Comparison of ENCODE assay signal across 24 cellular contexts in genomic region chr16:937311-937710, GRCh38. TPM values are rescaled to one million over a fixed set of nuclear protein-coding genes. Genes with fewer than 3 reads are reported as not detected.
A peak's percentile ranks its signal among the peaks of the same experiment; 100 is the strongest.
DNase-seq lines count a peak whose midpoint lies in the region; ATAC-seq, FAIRE-seq and TF ChIP-seq lines count a peak whose summit lies in the region.
"Had no signal": no experiment of that assay in that cellular context is flagged by ENCODE, and none has a peak within 500 bp of the region (broad histone marks: within the 10 kb centered on the region; RNA-seq: fewer than 3 reads in every experiment).

No MANE protein-coding gene starts in this region.

- peaks cover 0 to 22% (median 18%) of the 10 kb centered on the region in 8 donors for H3K9me3 ChIP-seq in spleen
- H3K9me3 ChIP-seq: A549, Caco-2 had no signal

- H3K27ac Mint-ChIP-seq in activated naive CD4-positive, alpha-beta T cell treated with anti-CD3 and anti-CD28 coated beads, Interleukin-2, amount 50 U/mL, for 72 hours, result peak overlapping the region in 1 of 2 donors; percentile 14
- H3K27ac Mint-ChIP-seq in activated T-cell treated with anti-CD3 and anti-CD28 coated beads, Interleukin-2, amount 50 U/mL, for 72 hours, result no peak overlapping the region
- no peak overlapping the region for H3K27ac Mint-ChIP-seq in activated CD4-positive, alpha-beta memory T cell treated with anti-CD3 and anti-CD28 coated beads for 36 hours
- H3K27ac Mint-ChIP-seq: B cell; CD4-positive, alpha-beta T cell; CD8-positive, alpha-beta T cell had no signal

- no peaks in the 10 kb centered on the region for H3K27me3 Mint-ChIP-seq in activated T-cell treated with anti-CD3 and anti-CD28 coated beads, Interleukin-2, amount 50 U/mL, for 72 hours (ENCODE audit: low read depth)
- H3K27me3 Mint-ChIP-seq in activated CD4-positive, alpha-beta memory T cell treated with anti-CD3 and anti-CD28 coated beads for 36 hours, result no peaks in the 10 kb centered on the region
- H3K27me3 Mint-ChIP-seq: B cell; CD4-positive, alpha-beta T cell had no signal

- POLR2A ChIA-PET in HEK293T (lab: Yijun Ruan, JAX), result no interaction called here
- POLR2A ChIA-PET in activated CD4-positive, alpha-beta memory T cell treated with anti-CD3 and anti-CD28 coated beads for 36 hours (lab: Charles Lee), result no interaction called here

- peaks cover 2 to 5% of the 10 kb centered on the region in 2 donors for H3K9me3 Mint-ChIP-seq in activated naive CD4-positive, alpha-beta T cell treated with anti-CD3 and anti-CD28 coated beads, Interleukin-2, amount 50 U/mL, for 72 hours
- H3K9me3 Mint-ChIP-seq in activated T-cell treated with anti-CD3 and anti-CD28 coated beads, Interleukin-2, amount 50 U/mL, for 72 hours, result peaks cover 2 to 9% of the 10 kb centered on the region in 2 donors
- H3K9me3 Mint-ChIP-seq in activated CD4-positive, alpha-beta memory T cell treated with anti-CD3 and anti-CD28 coated beads for 36 hours, result peaks cover 17% of the 10 kb centered on the region

- TF ChIP-seq POLR2A in spleen (IDR thresholded peaks at IDR 0.05), result no peak
- TF ChIP-seq POLR2A in GM12892 (IDR thresholded peaks at IDR 0.05; ENCODE audit: low read depth, low read length), result no peak

- CTCF ChIA-PET in HEK293T (lab: Yijun Ruan, JAX), result no interaction called here
- CTCF ChIA-PET in activated CD4-positive, alpha-beta memory T cell treated with anti-CD3 and anti-CD28 coated beads for 36 hours (lab: Charles Lee), result no interaction called here

- peaks cover 0 to 70% (median 22%) of the 10 kb centered on the region in 6 donors for H3K36me3 ChIP-seq in spleen

- H3K27me3 ChIP-seq in spleen (replicated peaks in 1 of 7), result no peaks in the 10 kb centered on the region
- H3K27me3 ChIP-seq: BLaER1 treated with 17β-estradiol and CSF1 and Interleukin-3, amounts not matched to agents 10 nM and 100 nM had no signal

- DNase-seq in HEK293T (ENCODE audit: extremely low spot score) (no peak), spleen (peak; percentile 35), substantia nigra (lab: John Stamatoyannopoulos, UW) (no peak), GM12892 (ENCODE audit: insufficient read length) (no peak)
- no peak for DNase-seq in activated naive CD4-positive, alpha-beta T cell treated with anti-CD3 and anti-CD28 coated beads, Interleukin-2, amount 50 U/mL, for 72 hours (ENCODE audit: low spot score in 2 of 2)
- DNase-seq in activated T-cell treated with anti-CD3 and anti-CD28 coated beads, Interleukin-2, amount 50 U/mL, for 72 hours, result no peak
- DNase-seq in activated CD4-positive, alpha-beta memory T cell treated with anti-CD3 and anti-CD28 coated beads for 36 hours, result no peak
- DNase-seq: AML-193; Caco-2; Calu3; CD4-positive, alpha-beta T cell; CD8-positive, alpha-beta T cell; DMS79 treated with DMSO at 0.1 percent for 48 hours; GF-D8 had no signal

- H3K36me3 Mint-ChIP-seq in activated naive CD4-positive, alpha-beta T cell treated with anti-CD3 and anti-CD28 coated beads, Interleukin-2, amount 50 U/mL, for 72 hours, result peaks cover 0 to 23% of the 10 kb centered on the region in 2 donors
- H3K36me3 Mint-ChIP-seq in activated T-cell treated with anti-CD3 and anti-CD28 coated beads, Interleukin-2, amount 50 U/mL, for 72 hours (ENCODE audit: insufficient read depth in 2 of 2), result peaks cover 8 to 17% of the 10 kb centered on the region in 2 donors
- H3K36me3 Mint-ChIP-seq in activated CD4-positive, alpha-beta memory T cell treated with anti-CD3 and anti-CD28 coated beads for 36 hours, result peaks cover 22% of the 10 kb centered on the region

- H3K4me3 ChIP-seq in spleen, result no peak overlapping the region
- H3K4me3 ChIP-seq: A549; BLaER1 treated with 17β-estradiol and CSF1 and Interleukin-3, amounts not matched to agents 10 nM and 100 nM had no signal

- H3K4me1 Mint-ChIP-seq in activated T-cell treated with anti-CD3 and anti-CD28 coated beads, Interleukin-2, amount 50 U/mL, for 72 hours (ENCODE audit: low read depth), result no peaks in the 10 kb centered on the region
- H3K4me1 Mint-ChIP-seq in activated CD4-positive, alpha-beta memory T cell treated with anti-CD3 and anti-CD28 coated beads for 36 hours (ENCODE audit: low read depth), result peaks cover 3% of the 10 kb centered on the region
- H3K4me1 Mint-ChIP-seq: B cell had no signal

- intact Hi-C loops in spleen (cut with DNase I; ENCODE audit: low total_unique reads), result no loop called here
- intact Hi-C loops in activated CD4-positive, alpha-beta memory T cell treated with anti-CD3 and anti-CD28 coated beads for 36 hours (cut with micrococcal nuclease), result no loop called here

- FAIRE-seq in GM12892 (lab: Jason Lieb, UNC), result no peak
- FAIRE-seq: A549, D721Med, G401.6, GM12891, GM18507 had no signal

- no peak for ATAC-seq in activated naive CD4-positive, alpha-beta T cell treated with anti-CD3 and anti-CD28 coated beads, Interleukin-2, amount 50 U/mL, for 72 hours
- ATAC-seq in activated T-cell treated with anti-CD3 and anti-CD28 coated beads, Interleukin-2, amount 50 U/mL, for 72 hours (replicated peaks in 1 of 2), result no peak
- ATAC-seq: A549; CD8-positive, alpha-beta T cell had no signal

- H3K4me1 ChIP-seq in spleen, result no peaks in the 10 kb centered on the region
- H3K4me1 ChIP-seq: A549, Caco-2 had no signal

- H3K4me3 Mint-ChIP-seq in activated T-cell treated with anti-CD3 and anti-CD28 coated beads, Interleukin-2, amount 50 U/mL, for 72 hours, result no peak overlapping the region
- no peak overlapping the region for H3K4me3 Mint-ChIP-seq in activated CD4-positive, alpha-beta memory T cell treated with anti-CD3 and anti-CD28 coated beads for 36 hours
- H3K4me3 Mint-ChIP-seq: B cell; CD4-positive, alpha-beta T cell; CD8-positive, alpha-beta T cell had no signal

- TF ChIP-seq CTCF in spleen (IDR thresholded peaks at IDR 0.05 in 8 of 11, conservative IDR thresholded peaks at IDR 0.05 in 3 of 11), result no peak

- H3K27ac ChIP-seq in cingulate gyrus (ENCODE audit: low read depth, low read length) (peak overlapping the region; percentile 72), spleen (no peak overlapping the region), substantia nigra (ENCODE audit: low read depth, low read length, poor library complexity, severe bottlenecking) (peak overlapping the region; percentile 38)
- H3K27ac ChIP-seq: 22Rv1; A549; BLaER1 treated with 17β-estradiol and CSF1 and Interleukin-3, amounts not matched to agents 10 nM and 100 nM; C4-2B had no signal

- WGBS in spleen, 5 donors, result 62 to 87% (median 82%) methylated on average over 8 of the region's 8 CpGs

TF ChIP-seq in HEK293T, 16 proteins besides CTCF, POLR2A, EP300 and RAD21:
- no peak for TF ChIP-seq LEF1 (IDR thresholded peaks at IDR 0.05; ENCODE audit: borderline replicate concordance)
- no peak for TF ChIP-seq ARNT (IDR thresholded peaks at IDR 0.05)
- TF ChIP-seq BHLHE40 (IDR thresholded peaks at IDR 0.05; ENCODE audit: borderline replicate concordance), result no peak
- TF ChIP-seq CTBP1 (IDR thresholded peaks at IDR 0.05; ENCODE audit: borderline replicate concordance), result no peak
- TF ChIP-seq ELF4 (IDR thresholded peaks at IDR 0.05), result no peak
- TF ChIP-seq HDGF (IDR thresholded peaks at IDR 0.05; ENCODE audit: borderline replicate concordance), result no peak
- no peak for TF ChIP-seq SP1 (IDR thresholded peaks at IDR 0.05)
- TF ChIP-seq, protein P1, sequence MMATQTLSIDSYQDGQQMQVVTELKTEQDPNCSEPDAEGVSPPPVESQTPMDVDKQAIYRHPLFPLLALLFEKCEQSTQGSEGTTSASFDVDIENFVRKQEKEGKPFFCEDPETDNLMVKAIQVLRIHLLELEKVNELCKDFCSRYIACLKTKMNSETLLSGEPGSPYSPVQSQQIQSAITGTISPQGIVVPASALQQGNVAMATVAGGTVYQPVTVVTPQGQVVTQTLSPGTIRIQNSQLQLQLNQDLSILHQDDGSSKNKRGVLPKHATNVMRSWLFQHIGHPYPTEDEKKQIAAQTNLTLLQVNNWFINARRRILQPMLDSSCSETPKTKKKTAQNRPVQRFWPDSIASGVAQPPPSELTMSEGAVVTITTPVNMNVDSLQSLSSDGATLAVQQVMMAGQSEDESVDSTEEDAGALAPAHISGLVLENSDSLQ (IDR thresholded peaks at IDR 0.05), result peak; percentile 34; the same call in 1 of the 2 replicates

RNA-seq across cellular contexts. Expression of gene LMF1, which starts 33.5 kb away (rescaled TPM):
- 10 to 100 TPM; 22.5 to 57.6 (median 39.9) TPM for total RNA-seq in spleen
- polyA plus RNA-seq in spleen, result 10 to 100 TPM; 10.4 to 22.6 (median 19.8) TPM
- 10 to 100 TPM; 13.0 to 19.1 TPM for total RNA-seq in activated naive CD4-positive, alpha-beta T cell treated with anti-CD3 and anti-CD28 coated beads, Interleukin-2, amount 50 U/mL, for 72 hours
- total RNA-seq in activated T-cell treated with anti-CD3 and anti-CD28 coated beads, Interleukin-2, amount 50 U/mL, for 72 hours, result 10 to 100 TPM; 26.9 to 33.2 TPM
- polyA plus RNA-seq in GM12892 (2012; ENCODE audit: missing spikeins), result 1.5 TPM
- total RNA-seq in activated CD4-positive, alpha-beta memory T cell treated with anti-CD3 and anti-CD28 coated beads for 36 hours, result 10 to 100 TPM; 14.4 to 15.4 TPM

RNA-seq across cellular contexts. Expression of gene SOX8, which starts 44.3 kb away (rescaled TPM):
- 1 to 10 TPM in 6 of 7 donors, under 1 TPM in 1; 0.60 to 2.7 (median 1.6) TPM for total RNA-seq in spleen
- 1 to 10 TPM; 2.5 to 3.7 (median 2.7) TPM for polyA plus RNA-seq in spleen
- total RNA-seq in activated naive CD4-positive, alpha-beta T cell treated with anti-CD3 and anti-CD28 coated beads, Interleukin-2, amount 50 U/mL, for 72 hours, result 1 to 10 TPM in 1 of 2 donors, under 1 TPM in 1; 0.43 to 5.9 TPM
- total RNA-seq in activated T-cell treated with anti-CD3 and anti-CD28 coated beads, Interleukin-2, amount 50 U/mL, for 72 hours, result 1 to 10 TPM; 1.8 to 2.1 TPM
- polyA plus RNA-seq in GM12892 (2012; ENCODE audit: missing spikeins), result not detected
- 1 to 10 TPM; 2.0 to 2.6 TPM for total RNA-seq in activated CD4-positive, alpha-beta memory T cell treated with anti-CD3 and anti-CD28 coated beads for 36 hours

Comparison
In these comparisons a context has a peak if more than half of its experiments do, and no peak if none do; other contexts are left out.
1. H3K27ac ChIP-seq: peak in cingulate gyrus (single experiment) and substantia nigra (single experiment); none in spleen (0 of 8).